ENCODE assay signal across 17 cellular contexts in genomic region chr6:134021396-134022122, GRCh38. TPM values are rescaled to one million over a fixed set of nuclear protein-coding genes. Genes with fewer than 3 reads are reported as not detected.
A peak's percentile ranks its signal among the peaks of the same experiment; 100 is the strongest.
DNase-seq lines count a peak whose midpoint lies in the region; ATAC-seq and TF ChIP-seq lines count a peak whose summit lies in the region.
"Had no signal": no experiment of that assay in that cellular context is flagged by ENCODE, and none has a peak within 500 bp of the region (broad histone marks: within the 10 kb centered on the region; RNA-seq: fewer than 3 reads in every experiment).

No MANE protein-coding gene starts in this region.

- H3K27me3 ChIP-seq in tibial artery = no peaks in the 10 kb centered on the region

- DNase-seq in NOMO-1 treated with dmso at 0.1 percent for 144 hours (lab: John Stamatoyannopoulos, UW; ENCODE audit: unreplicated experiment) (peak; percentile 78), tibial artery (no peak), islet precursor cell (no peak), A172 (ENCODE audit: low spot score) (no peak)
- DNase-seq in activated CD4-positive, CD25-positive, alpha-beta regulatory T cell (lab: John Stamatoyannopoulos, UW) = no peak
- DNase-seq: activated CD4-positive, alpha-beta T cell treated with anti-CD3 and anti-CD28 coated beads for 4 hours; activated naive CD4-positive, alpha-beta T cell treated with anti-CD3 and anti-CD28 coated beads for 36 hours; CD4-positive, CD25-positive, alpha-beta regulatory T cell; DND-41; foreskin melanocyte; MM.1S; NCI-H2081 treated with DMSO at 0.1 percent for 48 hours; NCI-H524; stimulated activated CD4-positive, alpha-beta T cell treated with anti-CD3 and anti-CD28 coated beads, Interleukin-4, amount 100 ng/mL, for 1 hour had no signal

- H3K36me3 ChIP-seq in tibial artery = peaks cover 0 to 4% (median 0%) of the 10 kb centered on the region in 3 donors

- ATAC-seq in GM19351 (IDR thresholded peaks at IDR 0.05; ENCODE audit: unreplicated experiment) = peak; percentile 62

- intact Hi-C loops in tibial artery (cut with DNase I; ENCODE audit: low total_unique reads) = no loop called here

- H3K4me3 ChIP-seq in tibial artery = no peak overlapping the region

- H3K27ac ChIP-seq in VCaP = peak overlapping the region; percentile 84
- peak overlapping the region; percentile 51 to 62 for H3K27ac ChIP-seq in tibial artery

- H3K4me1 ChIP-seq in tibial artery = peaks cover 0 to 46% (median 7%) of the 10 kb centered on the region in 4 donors

- no peak for TF ChIP-seq CTCF in VCaP (conservative IDR thresholded peaks at IDR 0.05)
- no peak for TF ChIP-seq CTCF in tibial artery (IDR thresholded peaks at IDR 0.05)

- H3K9me3 ChIP-seq in tibial artery = no peaks in the 10 kb centered on the region

RNA-seq across cellular contexts. Expression of gene SLC2A12, which starts 30.9 kb away (rescaled TPM):
- 0.24 and 0.91 TPM in 2 replicates for total RNA-seq in A172 (2014; rRNA removed; shearing (Covaris generic))
- total RNA-seq: CD4-positive, CD25-positive, alpha-beta regulatory T cell; T-helper 1 cell treated with Interleukin-12 subunit alpha and Interleukin-12 subunit beta and Interleukin-4 antibody, amounts not matched to agents 30 ng/mL and 1 ng/mL, for 36 hours had no signal
